In the genomic region with DNA sequence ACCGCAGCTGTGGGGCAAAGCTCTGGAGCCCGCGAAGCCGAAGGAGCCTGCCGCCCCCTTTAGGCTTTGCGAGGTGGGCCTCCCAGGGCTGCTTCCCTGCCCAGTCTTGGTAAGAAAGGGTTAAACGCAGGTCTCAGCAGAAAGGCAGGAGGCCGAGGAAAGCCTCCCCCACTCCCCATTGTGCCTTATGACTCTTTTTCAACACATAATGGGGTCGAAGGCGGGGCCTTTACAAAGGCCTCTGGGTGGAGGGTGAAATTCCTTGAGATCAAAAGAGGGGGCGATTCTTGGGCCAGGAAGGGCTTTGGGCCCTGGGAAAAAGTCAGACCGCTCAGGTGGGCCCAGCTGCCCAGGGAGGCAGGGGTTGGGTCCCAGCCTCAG, we compare ENCODE assay signal across 16 cellular contexts. TPM values are rescaled to one million over a fixed set of nuclear protein-coding genes. Genes with fewer than 3 reads are reported as not detected.
DNase-seq lines count a peak whose midpoint lies in the region; ATAC-seq and TF ChIP-seq lines count a peak whose summit lies in the region.
"Had no signal": no experiment of that assay in that cellular context is flagged by ENCODE, and none has a peak within 500 bp of the region (broad histone marks: within the 10 kb centered on the region; RNA-seq: fewer than 3 reads in every experiment).

No MANE protein-coding gene starts in this region.

- intact Hi-C loops in left lung (cut with DNase I) = loop anchor here in 1 of 2 donors (10.0 kb wide), 1 partner anchor 145 kb away; no protein-coding TSS in a partner anchor

- H3K4me3 ChIP-seq in HAP-1 = peak overlapping the region; percentile 56
- peak overlapping the region; percentile 35 for H3K4me3 ChIP-seq in astrocyte of the cerebellum (ENCODE audit: low read depth, low read length)
- peak overlapping the region; percentile 29 to 47 for H3K4me3 ChIP-seq in left lung

- DNase-seq in HAP-1 (ENCODE audit: low spot score in 2 of 2) = peak; percentile 76 to 80
- no peak for DNase-seq in astrocyte of the cerebellum (ENCODE audit: low read depth)
- DNase-seq in left lung = no peak
- no peak for DNase-seq in osteocyte (ENCODE audit: extremely low spot score, unreplicated experiment)
- DNase-seq in pons (ENCODE audit: low spot score) = no peak
- DNase-seq in NCI-H2107 treated with DMSO at 0.1 percent for 48 hours (lab: John Stamatoyannopoulos, UW; ENCODE audit: unreplicated experiment) = no peak
- no peak for DNase-seq in activated naive CD4-positive, alpha-beta T cell treated with Interleukin-2 at 50 U/mL for 16 hours
- DNase-seq: activated gamma-delta T cell; BE2C; DMS153; foreskin keratinocyte; NCI-H2171; NK-92 treated with Interleukin-12 subunit alpha and Interleukin-12 subunit beta, amount 100 ng/mL, for 24 hours; tibial artery had no signal

- no peaks in the 10 kb centered on the region for H3K27me3 ChIP-seq in HAP-1 (ENCODE audit: low read depth)
- peaks cover 8 to 68% of the 10 kb centered on the region in 2 donors for H3K27me3 ChIP-seq in left lung
- H3K27me3 ChIP-seq: BE2C, pancreas had no signal

- peak overlapping the region; percentile 66 for H3K4me3 Mint-ChIP-seq in osteocyte (ENCODE audit: unreplicated experiment)

- no peaks in the 10 kb centered on the region for H3K36me3 ChIP-seq in HAP-1 (replicated peaks)
- H3K36me3 ChIP-seq in left lung = no peaks in the 10 kb centered on the region
- H3K36me3 ChIP-seq: BE2C, pancreas, tibial artery had no signal

- H3K4me1 Mint-ChIP-seq in osteocyte (ENCODE audit: unreplicated experiment) = peaks cover 36% of the 10 kb centered on the region

- TF ChIP-seq CTCF in astrocyte of the cerebellum (IDR thresholded peaks at IDR 0.05; ENCODE audit: low read depth, low read length, missing control alignments) = no peak
- TF ChIP-seq CTCF in left lung (IDR thresholded peaks at IDR 0.05) = no peak
- TF ChIP-seq CTCF in osteocyte (IDR thresholded peaks at IDR 0.05) = no peak

- ATAC-seq in left lung = peak; percentile 2
- no peak for ATAC-seq in GM21360 (IDR thresholded peaks at IDR 0.05; ENCODE audit: unreplicated experiment)
- ATAC-seq: foreskin keratinocyte, pancreas had no signal

- H3K9me3 ChIP-seq in HAP-1 (no peaks in the 10 kb centered on the region), left lung (no peaks in the 10 kb centered on the region)
- H3K9me3 ChIP-seq: BE2C, pancreas, tibial artery had no signal

- H3K27ac ChIP-seq in left lung = peak overlapping the region in 1 of 2 donors; percentile 3
- H3K27ac ChIP-seq: foreskin keratinocyte, pancreas, tibial artery had no signal

- no peak overlapping the region for H3K27ac Mint-ChIP-seq in osteocyte (ENCODE audit: unreplicated experiment)

- in situ Hi-C loops in HAP-1 (cut with MboI; ENCODE audit: low sequenced_read_pairs) (no loop called here), astrocyte of the cerebellum (cut with HindIII; ENCODE audit: low sequenced_read_pairs) (no loop called here)

- no peaks in the 10 kb centered on the region for H3K36me3 Mint-ChIP-seq in osteocyte (ENCODE audit: unreplicated experiment)

- no peaks in the 10 kb centered on the region for H3K9me3 Mint-ChIP-seq in osteocyte (ENCODE audit: unreplicated experiment)

- peaks cover 22% of the 10 kb centered on the region for H3K4me1 ChIP-seq in HAP-1
- peaks cover 22 to 54% of the 10 kb centered on the region in 2 donors for H3K4me1 ChIP-seq in left lung
- H3K4me1 ChIP-seq: BE2C, foreskin keratinocyte, pancreas had no signal

- H3K27me3 Mint-ChIP-seq in osteocyte (ENCODE audit: unreplicated experiment) = no peaks in the 10 kb centered on the region

RNA-seq across cellular contexts. Expression of a gene that starts 0.9 kb away (rescaled TPM):
- total RNA-seq in left lung (100 to 1,000 TPM; 148 to 198 TPM), osteocyte (41.6 and 43.4 TPM in 2 replicates)
- total RNA-seq: foreskin keratinocyte had no signal

Comparison
In these comparisons a context has a peak if more than half of its experiments do, and no peak if none do; other contexts are left out.
1. DNase-seq: peak in HAP-1 (2 of 2); none in astrocyte of the cerebellum (single experiment), left lung (0 of 2), osteocyte (single experiment), pons (single experiment), NCI-H2107 treated with DMSO at 0.1 percent for 48 hours (single experiment) and activated naive CD4-positive, alpha-beta T cell treated with Interleukin-2 at 50 U/mL for 16 hours (single experiment).
2. Peak in every context shown above with its lines, with median percentiles within 50 percentile points of each other: H3K4me3 ChIP-seq.